ENCODE assay signal across 8 cellular contexts in the genomic region with DNA sequence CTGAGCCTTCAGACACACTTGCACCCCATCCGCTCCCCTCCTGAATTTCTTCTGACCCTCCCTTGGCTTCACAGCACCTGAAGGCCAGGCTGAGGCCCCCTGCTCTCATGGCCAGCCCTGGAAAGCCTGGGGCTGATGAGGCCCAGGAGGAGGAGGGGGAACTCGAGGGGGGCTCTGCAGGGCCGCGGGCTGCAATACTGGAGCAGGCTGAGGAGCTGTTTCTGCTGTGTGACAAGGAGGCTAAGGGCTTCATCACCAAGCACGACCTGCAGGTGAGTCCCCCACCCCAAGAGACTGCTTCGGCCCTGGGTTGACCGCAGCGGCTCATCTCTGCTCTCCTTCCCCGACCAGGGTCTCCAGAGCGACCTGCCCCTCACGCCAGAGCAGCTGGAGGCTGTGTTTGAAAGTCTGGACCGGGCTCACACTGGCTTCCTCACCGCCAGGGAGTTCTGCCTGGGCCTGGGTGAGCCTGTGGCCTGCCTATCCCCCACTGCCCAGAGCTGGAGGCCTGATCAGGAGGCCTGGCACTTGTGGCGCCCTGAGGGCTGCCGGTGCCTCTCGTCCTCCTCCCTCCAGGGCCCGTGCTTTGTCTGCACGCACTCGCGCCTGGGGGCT. TPM values are rescaled to one million over a fixed set of nuclear protein-coding genes. Genes with fewer than 3 reads are reported as not detected.
DNase-seq lines count a peak whose midpoint lies in the region; ATAC-seq and TF ChIP-seq lines count a peak whose summit lies in the region.

No MANE protein-coding gene starts in this region.

- H3K4me1 ChIP-seq in heart left ventricle (peaks cover 0 to 76% (median 63%) of the 10 kb centered on the region in 12 donors), mucosa of rectum (ENCODE audit: control insufficient read depth in 2 of 2, insufficient read depth in 2 of 2, low read length in 2 of 2) (peaks cover 56 to 78% of the 10 kb centered on the region in 2 donors), upper lobe of left lung (peaks cover 77 to 90% (median 80%) of the 10 kb centered on the region in 4 donors), adrenal gland (replicated peaks in 1 of 2) (peaks cover 36 to 66% of the 10 kb centered on the region in 2 donors)

- intact Hi-C loops in heart left ventricle (cut with DNase I) = no loop called here
- intact Hi-C loops in Right ventricle myocardium inferior (cut with DNase I) = no loop called here
- intact Hi-C loops in adrenal gland (cut with DNase I) = no loop called here

- peak overlapping the region; percentile 71 to 91 (median 83) for H3K27ac ChIP-seq in heart left ventricle
- peak overlapping the region; percentile 24 for H3K27ac ChIP-seq in caudate nucleus (ENCODE audit: low read depth, low read length)
- H3K27ac ChIP-seq in mucosa of rectum (ENCODE audit: low read depth in 2 of 2, low read length in 2 of 2) = peak overlapping the region; percentile 89 to 91
- peak overlapping the region; percentile 48 to 92 (median 84) for H3K27ac ChIP-seq in upper lobe of left lung
- peak overlapping the region in 2 of 5 donors; percentile 6 to 35 for H3K27ac ChIP-seq in adrenal gland

- WGBS in heart left ventricle, 4 donors = 55 to 66% (median 63%) methylated on average over 13 to 20 of the region's 20 CpGs
- 55 to 79% methylated on average over 9 to 20 of the region's 20 CpGs for WGBS in upper lobe of left lung, 2 donors
- WGBS in adrenal gland, 4 donors = 58 to 76% (median 66%) methylated on average over 2 to 20 of the region's 20 CpGs

- no peak for TF ChIP-seq CTCF in heart left ventricle (IDR thresholded peaks at IDR 0.05)
- TF ChIP-seq CTCF in upper lobe of left lung (IDR thresholded peaks at IDR 0.05) = no peak
- no peak for TF ChIP-seq CTCF in adrenal gland (IDR thresholded peaks at IDR 0.05)

- ATAC-seq in heart left ventricle (no peak), Right ventricle myocardium inferior (no peak), upper lobe of left lung (ENCODE audit: low FRiP score in 2 of 2) (no peak), HG03280 (IDR thresholded peaks at IDR 0.05; ENCODE audit: unreplicated experiment) (no peak)

- no peaks in the 10 kb centered on the region for H3K9me3 ChIP-seq in heart left ventricle
- H3K9me3 ChIP-seq in mucosa of rectum (ENCODE audit: control insufficient read depth in 2 of 2, low read length in 2 of 2) = no peaks in the 10 kb centered on the region
- no peaks in the 10 kb centered on the region for H3K9me3 ChIP-seq in upper lobe of left lung
- no peaks in the 10 kb centered on the region for H3K9me3 ChIP-seq in adrenal gland (replicated peaks in 1 of 3)

- H3K4me3 ChIP-seq in heart left ventricle = peak overlapping the region; percentile 1 to 59 (median 50)
- peak overlapping the region; percentile 41 to 65 for H3K4me3 ChIP-seq in mucosa of rectum (ENCODE audit: low read length in 2 of 2)
- peak overlapping the region in 2 of 4 donors; percentile 45 to 46 for H3K4me3 ChIP-seq in upper lobe of left lung
- no peak overlapping the region for H3K4me3 ChIP-seq in adrenal gland

- peak overlapping the region in 1 of 2 donors; percentile 93 for H3K9ac ChIP-seq in mucosa of rectum (ENCODE audit: low read depth in 1 of 2, low read length in 2 of 2)

- no peak for TF ChIP-seq EP300 in upper lobe of left lung (IDR thresholded peaks at IDR 0.05)

- H3K36me3 ChIP-seq in heart left ventricle = peaks cover 0 to 22% (median 19%) of the 10 kb centered on the region in 9 donors
- peaks cover 5 to 8% of the 10 kb centered on the region in 2 donors for H3K36me3 ChIP-seq in mucosa of rectum (ENCODE audit: control insufficient read depth in 2 of 2, insufficient read depth in 2 of 2, low read length in 2 of 2)
- peaks cover 14 to 20% (median 19%) of the 10 kb centered on the region in 4 donors for H3K36me3 ChIP-seq in upper lobe of left lung
- H3K36me3 ChIP-seq in adrenal gland (replicated peaks in 1 of 2) = peaks cover 0 to 16% of the 10 kb centered on the region in 2 donors

- DNase-seq in heart left ventricle (no peak), Right ventricle myocardium inferior (ENCODE audit: missing footprints) (no peak), caudate nucleus (lab: John Stamatoyannopoulos, UW) (no peak), upper lobe of left lung (peak in 1 of 2 donors; percentile 75), NCI-H82 (lab: John Stamatoyannopoulos, UW) (no peak), adrenal gland (no peak)

- H3K27me3 ChIP-seq in heart left ventricle (peaks cover 0 to 39% (median 0%) of the 10 kb centered on the region in 9 donors), mucosa of rectum (ENCODE audit: control insufficient read depth in 2 of 2, insufficient read depth in 2 of 2, low read length in 2 of 2) (no peaks in the 10 kb centered on the region), upper lobe of left lung (peaks cover 0 to 4% (median 0%) of the 10 kb centered on the region in 4 donors), adrenal gland (no peaks in the 10 kb centered on the region)

- no peak for TF ChIP-seq POLR2A in heart left ventricle (IDR thresholded peaks at IDR 0.05)
- no peak for TF ChIP-seq POLR2A in upper lobe of left lung (IDR thresholded peaks at IDR 0.05)
- peak in 1 of 2 donors; percentile 9 for TF ChIP-seq POLR2A in adrenal gland (IDR thresholded peaks at IDR 0.05)

RNA-seq across cellular contexts. Expression of gene CRACR2B, which starts 0.9 kb away (rescaled TPM):
- 10 to 100 TPM; 13.3 to 22.4 (median 17.7) TPM for total RNA-seq in heart left ventricle
- 10 to 100 TPM in 1 of 2 donors, 1 to 10 TPM in 1; 8.8 to 43.5 TPM for polyA plus RNA-seq in heart left ventricle
- 24.3 TPM for total RNA-seq in Right ventricle myocardium inferior
- total RNA-seq in upper lobe of left lung = 100 to 1,000 TPM in 1 of 6 donors, 10 to 100 TPM in 5; 29.0 to 157 (median 41.4) TPM
- 10 to 100 TPM in 6 of 8 donors, 1 to 10 TPM in 2; 5.9 to 22.6 (median 15.6) TPM for total RNA-seq in adrenal gland
- 10 to 100 TPM in 2 of 3 donors, 1 to 10 TPM in 1; 1.0 to 91.3 (median 39.3) TPM for polyA plus RNA-seq in adrenal gland

RNA-seq across cellular contexts. Expression of gene CD151, which starts 4.1 kb away (rescaled TPM):
- total RNA-seq in heart left ventricle = 100 to 1,000 TPM; 323 to 682 (median 454) TPM
- 100 to 1,000 TPM; 560 to 817 TPM for polyA plus RNA-seq in heart left ventricle
- total RNA-seq in Right ventricle myocardium inferior = 462 TPM
- 100 to 1,000 TPM; 179 to 545 (median 421) TPM for total RNA-seq in upper lobe of left lung
- total RNA-seq in adrenal gland = 100 to 1,000 TPM; 182 to 387 (median 330) TPM
- 100 to 1,000 TPM; 111 to 268 (median 246) TPM for polyA plus RNA-seq in adrenal gland

RNA-seq across cellular contexts. Expression of gene PNPLA2, which starts 9.9 kb away (rescaled TPM):
- total RNA-seq in heart left ventricle = 100 to 1,000 TPM; 141 to 348 (median 232) TPM
- polyA plus RNA-seq in heart left ventricle = 100 to 1,000 TPM; 112 to 133 TPM
- total RNA-seq in Right ventricle myocardium inferior = 321 TPM
- total RNA-seq in upper lobe of left lung = 100 to 1,000 TPM in 4 of 6 donors, 10 to 100 TPM in 2; 74.5 to 303 (median 164) TPM
- 100 to 1,000 TPM in 4 of 8 donors, 10 to 100 TPM in 4; 75.9 to 311 (median 124) TPM for total RNA-seq in adrenal gland
- polyA plus RNA-seq in adrenal gland = 100 to 1,000 TPM in 2 of 3 donors, 10 to 100 TPM in 1; 46.2 to 403 (median 162) TPM

RNA-seq across cellular contexts. Expression of gene POLR2L, which starts 13.7 kb away (rescaled TPM):
- 100 to 1,000 TPM in 8 of 9 donors, 10 to 100 TPM in 1; 74.4 to 267 (median 207) TPM for total RNA-seq in heart left ventricle
- 100 to 1,000 TPM; 217 to 227 TPM for polyA plus RNA-seq in heart left ventricle
- 298 TPM for total RNA-seq in Right ventricle myocardium inferior
- total RNA-seq in upper lobe of left lung = 100 to 1,000 TPM in 3 of 6 donors, 10 to 100 TPM in 3; 34.1 to 168 (median 102) TPM
- 100 to 1,000 TPM in 4 of 8 donors, 10 to 100 TPM in 4; 26.2 to 206 (median 108) TPM for total RNA-seq in adrenal gland
- polyA plus RNA-seq in adrenal gland = 100 to 1,000 TPM in 1 of 3 donors, 10 to 100 TPM in 2; 43.3 to 163 (median 96.5) TPM

RNA-seq across cellular contexts. Expression of gene TSPAN4, which starts 14.0 kb away (rescaled TPM):
- total RNA-seq in heart left ventricle (10 to 100 TPM; 22.7 to 93.0 (median 31.3) TPM), Right ventricle myocardium inferior (43.8 TPM), upper lobe of left lung (100 to 1,000 TPM in 5 of 6 donors, 10 to 100 TPM in 1; 91.3 to 181 (median 169) TPM), adrenal gland (100 to 1,000 TPM in 2 of 8 donors, 10 to 100 TPM in 6; 39.7 to 207 (median 75.4) TPM)
- polyA plus RNA-seq in heart left ventricle (10 to 100 TPM; 31.2 to 52.5 TPM), adrenal gland (10 to 100 TPM in 2 of 3 donors, 1 to 10 TPM in 1; 5.2 to 50.4 (median 41.2) TPM)

Comparison
In these comparisons a context has a peak if more than half of its experiments do, and no peak if none do; other contexts are left out.
1. H3K4me3 ChIP-seq: peak in heart left ventricle (12 of 12) and mucosa of rectum (2 of 2); none in adrenal gland (0 of 4).